Comparison of ENCODE assay signal across 30 cellular contexts in genomic region chr2:77922567-77922966, GRCh38.
"Had no signal": no experiment of that assay in that cellular context is flagged by ENCODE, and none has a peak within 500 bp of the region (broad histone marks: within the 10 kb centered on the region; RNA-seq: fewer than 3 reads in every experiment).

No MANE protein-coding gene starts in this region.

- H3K27me3 ChIP-seq: ascending aorta, cardiac muscle cell had no signal

- DNase-seq: activated B cell treated with CpG ODN at 0.5 μM for 24 hours; activated CD4-positive, alpha-beta memory T cell treated with anti-CD3 and anti-CD28 coated beads for 36 hours; activated CD4-positive, alpha-beta T cell treated with anti-CD3 and anti-CD28 coated beads for 4 hours; activated CD4-positive, alpha-beta T cell treated with anti-CD3 and anti-CD28 coated beads, Interleukin-2, amount 10 ng/mL, durations not matched to agents 24 days and 14 days; activated CD4-positive, alpha-beta T cell treated with anti-CD3 and anti-CD28 coated beads, Interleukin-2, amount 50 U/mL, for 1 hour; activated CD4-positive, alpha-beta T cell treated with anti-CD3 and anti-CD28 coated beads, Interleukin-2, amount 50 U/mL, for 4 hours; activated CD4-positive, CD25-positive, alpha-beta regulatory T cell treated with anti-CD3 and anti-CD28 coated beads, Interleukin-2, amount 50 U/mL, for 72 hours; activated CD8-positive, alpha-beta memory T cell treated with anti-CD3 and anti-CD28 coated beads, Interleukin-2, amount 50 U/mL, for 4 hours; activated CD8-positive, alpha-beta T cell treated with anti-CD3 and anti-CD28 coated beads for 36 hours; activated effector memory CD4-positive, alpha-beta T cell treated with anti-CD3 and anti-CD28 coated beads, Interleukin-2, amount 50 U/mL, for 16 hours; activated naive CD4-positive, alpha-beta T cell treated with anti-CD3 and anti-CD28 coated beads, Interleukin-2, amount 10 ng/mL, durations not matched to agents 7 days and 5 days; activated naive CD4-positive, alpha-beta T cell treated with Interleukin-2 at 50 U/mL for 16 hours; activated naive CD8-positive, alpha-beta T cell treated with anti-CD3 and anti-CD28 coated beads, Interleukin-2, amount 10 ng/mL, durations not matched to agents 7 days and 5 days; activated naive CD8-positive, alpha-beta T cell treated with anti-CD3 and anti-CD28 coated beads, Interleukin-2, amount 50 U/mL, for 24 hours; activated T-cell treated with anti-CD3 and anti-CD28 coated beads for 4 hours; activated T-cell treated with anti-CD3 and anti-CD28 coated beads, Interleukin-2, amount 50 U/mL, for 1 hour; activated T-cell treated with anti-CD3 and anti-CD28 coated beads, Interleukin-2, amount 50 U/mL, for 4 hours; activated T-cell treated with anti-CD3 and anti-CD28 coated beads, Interleukin-2, amount 50 U/mL, for 72 hours; amygdala; anterior cingulate cortex; caudate nucleus; cerebellar nuclear complex; T-helper 2 cell; T-helper 9 cell had no signal

- H3K36me3 ChIP-seq: ascending aorta, cardiac muscle cell had no signal

- FAIRE-seq: bronchial epithelial cell, TTC549 had no signal

- H3K4me1 ChIP-seq: ascending aorta had no signal

- ATAC-seq: activated CD8-positive, alpha-beta T cell treated with anti-CD3 and anti-CD28 coated beads for 36 hours; activated naive CD8-positive, alpha-beta T cell treated with anti-CD3 and anti-CD28 coated beads, Interleukin-2, amount 50 U/mL, for 24 hours; activated T-cell treated with anti-CD3 and anti-CD28 coated beads, Interleukin-2, amount 50 U/mL, for 4 hours; activated T-cell treated with anti-CD3 and anti-CD28 coated beads, Interleukin-2, amount 50 U/mL, for 72 hours; activated T-helper 17 cell treated with anti-CD3 and anti-CD28 coated beads, Interleukin-2, amount 50 U/mL, for 72 hours had no signal

- H3K9me3 ChIP-seq: ascending aorta had no signal

- H3K27ac ChIP-seq: ascending aorta, cardiac muscle cell, VCaP had no signal

- H3K4me3 ChIP-seq: ascending aorta, cardiac muscle cell had no signal
